ENCODE assay signal across 11 cellular contexts in the genomic region with DNA sequence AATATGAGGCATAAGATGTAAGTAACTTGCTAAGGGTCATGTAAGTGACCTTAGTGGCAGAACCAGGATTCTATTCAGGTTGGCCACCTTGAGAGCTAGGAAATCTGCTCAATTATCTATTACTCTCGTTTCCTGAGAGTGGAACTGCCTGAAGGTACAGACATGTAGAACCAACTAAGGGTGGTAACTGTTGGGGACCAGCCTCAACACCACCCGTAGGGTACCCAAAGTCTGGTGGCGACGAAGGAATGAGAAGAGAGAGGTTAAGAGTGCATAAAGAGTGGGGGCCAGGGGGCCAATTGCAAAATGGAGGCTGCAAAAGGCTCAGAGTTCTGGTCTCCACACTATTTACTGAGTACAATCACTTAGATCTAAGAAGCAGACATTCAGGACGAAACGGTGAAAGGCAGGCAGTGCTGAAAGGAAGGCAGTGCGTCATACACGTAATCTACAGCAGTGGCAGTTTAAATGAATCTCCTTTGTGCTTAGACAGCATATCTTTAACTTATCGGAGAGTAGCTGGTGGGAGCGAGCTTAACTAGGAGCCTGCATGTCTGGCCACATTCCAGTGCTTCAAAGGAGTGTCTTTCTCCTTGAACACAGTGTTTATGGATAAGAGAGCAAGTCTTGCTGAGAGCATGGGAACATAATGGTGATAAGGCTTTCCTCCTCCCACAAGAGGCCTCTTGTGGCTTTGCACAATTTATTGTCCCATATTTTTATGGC. TPM values are rescaled to one million over a fixed set of nuclear protein-coding genes. Genes with fewer than 3 reads are reported as not detected.
DNase-seq lines count a peak whose midpoint lies in the region; ATAC-seq and TF ChIP-seq lines count a peak whose summit lies in the region.
"Had no signal": no experiment of that assay in that cellular context is flagged by ENCODE, and none has a peak within 500 bp of the region (broad histone marks: within the 10 kb centered on the region; RNA-seq: fewer than 3 reads in every experiment).

No MANE protein-coding gene starts in this region.

- H3K4me2 ChIP-seq in neural progenitor cell: no peak overlapping the region
- H3K4me2 ChIP-seq: BLaER1 treated with 17β-estradiol and CSF1 and Interleukin-3, amounts not matched to agents 10 nM and 100 nM had no signal

- H3K79me2 ChIP-seq in neural progenitor cell (ENCODE audit: low read depth): peaks cover 58% of the 10 kb centered on the region

- H3K27me3 ChIP-seq in neural progenitor cell: no peaks in the 10 kb centered on the region
- H3K27me3 ChIP-seq: BLaER1 treated with 17β-estradiol and CSF1 and Interleukin-3, amounts not matched to agents 10 nM and 100 nM had no signal

- H3K9ac ChIP-seq in neural progenitor cell: no peak overlapping the region
- H3K9ac ChIP-seq: BLaER1 treated with 17β-estradiol and CSF1 and Interleukin-3, amounts not matched to agents 10 nM and 100 nM had no signal

- H3K27ac Mint-ChIP-seq in T-helper 17 cell (peak overlapping the region; percentile 71), neural progenitor cell (peak overlapping the region; percentile 96)

- H3K36me3 Mint-ChIP-seq in T-helper 17 cell (ENCODE audit: low read depth): peaks cover 4% of the 10 kb centered on the region
- H3K36me3 Mint-ChIP-seq in neural progenitor cell: peaks cover 43% of the 10 kb centered on the region

- no peak overlapping the region for H2AFZ ChIP-seq in neural progenitor cell (replicated peaks)

- peak overlapping the region; percentile 64 for H3K27ac ChIP-seq in neural progenitor cell
- H3K27ac ChIP-seq: BLaER1 treated with 17β-estradiol and CSF1 and Interleukin-3, amounts not matched to agents 10 nM and 100 nM had no signal

- TF ChIP-seq CTCF in neural progenitor cell (IDR thresholded peaks at IDR 0.05): no peak

- peaks cover 4% of the 10 kb centered on the region for H3K4me1 ChIP-seq in neural progenitor cell

- H4K20me1 ChIP-seq in neural progenitor cell (ENCODE audit: low read depth): peaks cover 26% of the 10 kb centered on the region

- H3K9me3 Mint-ChIP-seq in neural progenitor cell: no peaks in the 10 kb centered on the region

- peak; percentile 41 for DNase-seq in EH (ENCODE audit: low read depth)
- no peak for DNase-seq in T-helper 17 cell
- no peak for DNase-seq in Right ventricle myocardium superior
- no peak for DNase-seq in neural progenitor cell (ENCODE audit: low spot score)
- no peak for DNase-seq in GF-D8 (lab: John Stamatoyannopoulos, UW)
- no peak for DNase-seq in NOMO-1 treated with dmso at 0.1 percent for 144 hours (lab: John Stamatoyannopoulos, UW; ENCODE audit: unreplicated experiment)
- DNase-seq in NCI-H2081 treated with DMSO at 0.1 percent for 48 hours (lab: John Stamatoyannopoulos, UW): no peak
- DNase-seq in central memory CD4-positive, alpha-beta T cell: no peak
- DNase-seq: activated gamma-delta T cell, NCI-H187 had no signal

- H3K4me3 Mint-ChIP-seq in T-helper 17 cell (peak overlapping the region; percentile 25), neural progenitor cell (no peak overlapping the region)

- no peaks in the 10 kb centered on the region for H3K27me3 Mint-ChIP-seq in T-helper 17 cell
- peaks cover 3% of the 10 kb centered on the region for H3K27me3 Mint-ChIP-seq in neural progenitor cell (ENCODE audit: insufficient read depth, low read depth)

- H3K9me3 ChIP-seq in T-helper 17 cell (ENCODE audit: control insufficient read depth, low read length, poor library complexity, severe bottlenecking) (no peaks in the 10 kb centered on the region), neural progenitor cell (ENCODE audit: low read depth) (no peaks in the 10 kb centered on the region)
- H3K9me3 ChIP-seq: BLaER1 treated with 17β-estradiol and CSF1 and Interleukin-3, amounts not matched to agents 10 nM and 100 nM had no signal

- intact Hi-C loops in Right ventricle myocardium superior (cut with DNase I): no loop called here

- ATAC-seq in T-helper 17 cell: no peak
- peak; percentile 62 for ATAC-seq in Right ventricle myocardium superior (ENCODE audit: poor library complexity)

- H3K4me1 Mint-ChIP-seq in T-helper 17 cell: peaks cover 3% of the 10 kb centered on the region
- H3K4me1 Mint-ChIP-seq in neural progenitor cell: peaks cover 18% of the 10 kb centered on the region

- peaks cover 41% of the 10 kb centered on the region for H3K36me3 ChIP-seq in neural progenitor cell

- H3F3A ChIP-seq in neural progenitor cell (ENCODE audit: low read depth): peaks cover 17% of the 10 kb centered on the region

- H3K4me3 ChIP-seq in neural progenitor cell: no peak overlapping the region
- H3K4me3 ChIP-seq: BLaER1 treated with 17β-estradiol and CSF1 and Interleukin-3, amounts not matched to agents 10 nM and 100 nM had no signal

RNA-seq across cellular contexts. Expression of a gene that starts 25.0 kb away (rescaled TPM):
- 100 to 1,000 TPM in 1 of 2 donors, 10 to 100 TPM in 1; 88.8 to 103 TPM for total RNA-seq in T-helper 17 cell
- total RNA-seq in Right ventricle myocardium superior: 50.9 TPM
- total RNA-seq in neural progenitor cell (ENCODE audit: low replicate concordance): 73.2 and 82.2 TPM in 2 replicates

RNA-seq across cellular contexts. Expression of a gene that starts 33.0 kb away (rescaled TPM):
- total RNA-seq in T-helper 17 cell (not detected), Right ventricle myocardium superior (2.3 TPM), neural progenitor cell (ENCODE audit: low replicate concordance) (0.56 and 1.1 TPM in 2 replicates)
